In genomic region chr7:35505031-35505430, GRCh38 we compare ENCODE assay signal across 24 cellular contexts.
DNase-seq lines count a peak whose midpoint lies in the region; TF ChIP-seq lines count a peak whose summit lies in the region.
"Had no signal": no experiment of that assay in that cellular context is flagged by ENCODE, and none has a peak within 500 bp of the region (broad histone marks: within the 10 kb centered on the region; RNA-seq: fewer than 3 reads in every experiment).

No MANE protein-coding gene starts in this region.

- H3K23me2 ChIP-seq in H9 (ENCODE audit: insufficient read length, low read depth, low read length, poor library complexity, severe bottlenecking), result no peaks in the 10 kb centered on the region

- TF ChIP-seq CTCF in H9 (conservative IDR thresholded peaks at IDR 0.05) (no peak), endodermal cell (conservative IDR thresholded peaks at IDR 0.05) (no peak), prostate gland (IDR thresholded peaks at IDR 0.05) (no peak)

- H3K9me3 ChIP-seq in H9 (ENCODE audit: control insufficient read depth, low read depth, low read length) (no peaks in the 10 kb centered on the region), endodermal cell (ENCODE audit: control insufficient read depth, low read length) (no peaks in the 10 kb centered on the region), prostate gland (no peaks in the 10 kb centered on the region)
- H3K9me3 ChIP-seq: ascending aorta, colonic mucosa, neutrophil, SK-N-SH, tibial nerve had no signal

- no CpG with 5 or more reads among the region's 7 CpGs for WGBS in H9 (ENCODE audit: extremely low coverage, insufficient read length, low lambda C conversion rate)
- WGBS in endodermal cell (ENCODE audit: insufficient coverage in 1 of 2, insufficient read length in 1 of 2), 2 experiments, result 68 to 71% methylated on average over 4 to 7 of the region's 7 CpGs
- WGBS in prostate gland, result 51% methylated on average over 7 of the region's 7 CpGs

- peak overlapping the region; percentile 92 for H2AFZ ChIP-seq in H9 (ENCODE audit: low read length)

- no peak overlapping the region for H2AK5ac ChIP-seq in H9 (ENCODE audit: insufficient read length, low read length)

- H3K36me3 ChIP-seq in endodermal cell (ENCODE audit: control insufficient read depth, insufficient read depth, low read length) (no peaks in the 10 kb centered on the region), prostate gland (no peaks in the 10 kb centered on the region)
- H3K36me3 ChIP-seq: ascending aorta, colonic mucosa, neutrophil, tibial nerve had no signal

- no peak overlapping the region for H3K18ac ChIP-seq in H9 (ENCODE audit: insufficient read length, low read depth, low read length)

- no peak overlapping the region; a peak in 1 of 5 replicates for H3K4me3 Mint-ChIP-seq in H9
- H3K4me3 Mint-ChIP-seq in endodermal cell, result no peak overlapping the region

- no peak overlapping the region for H2BK5ac ChIP-seq in H9 (ENCODE audit: insufficient read length, low read length)

- no peaks in the 10 kb centered on the region; the same call in 1 of the 2 replicates for H3K27me3 Mint-ChIP-seq in H9 (ENCODE audit: low read depth)
- H3K27me3 Mint-ChIP-seq in endodermal cell (ENCODE audit: insufficient read depth), result peaks cover 2% of the 10 kb centered on the region

- no peaks in the 10 kb centered on the region for H3K79me1 ChIP-seq in H9 (ENCODE audit: insufficient read depth, low read depth, low read length, poor library complexity, severe bottlenecking)

- H3K23ac ChIP-seq in H9 (ENCODE audit: insufficient read length, low read depth, low read length), result no peak overlapping the region

- no peak overlapping the region for H3K27ac ChIP-seq in H9 (ENCODE audit: insufficient read length, low read depth, low read length)
- H3K27ac ChIP-seq in endodermal cell (ENCODE audit: low read depth, low read length), result peak overlapping the region; percentile 16
- H3K27ac ChIP-seq in prostate gland, result no peak overlapping the region
- H3K27ac ChIP-seq: ascending aorta, colonic mucosa, neutrophil, tibial nerve had no signal

- H3K9ac ChIP-seq in H9 (ENCODE audit: extremely low read depth, insufficient read length, low read length) (no peak overlapping the region), endodermal cell (ENCODE audit: extremely low read depth, low read length, poor library complexity, severe bottlenecking) (no peak overlapping the region)
- H3K9ac ChIP-seq: SK-N-SH had no signal

- no peak overlapping the region for H2BK15ac ChIP-seq in H9 (ENCODE audit: low read depth, low read length)

- H2BK20ac ChIP-seq in H9 (ENCODE audit: low read depth, low read length, poor library complexity, severe bottlenecking), result no peak overlapping the region

- H3K14ac ChIP-seq in H9 (ENCODE audit: insufficient read depth, low read length), result no peak overlapping the region

- H3K9me3 Mint-ChIP-seq in H9, result no peaks in the 10 kb centered on the region
- H3K9me3 Mint-ChIP-seq in endodermal cell, result no peaks in the 10 kb centered on the region

- H4K91ac ChIP-seq in H9 (ENCODE audit: insufficient read length, low read depth, low read length), result no peak overlapping the region

- no peak overlapping the region for H3K4ac ChIP-seq in H9 (ENCODE audit: low read depth, low read length)

- H3K4me1 Mint-ChIP-seq in H9, result peaks cover 23 to 24% of the 10 kb centered on the region in 2 experiments
- peaks cover 24% of the 10 kb centered on the region for H3K4me1 Mint-ChIP-seq in endodermal cell

- peaks cover 5% of the 10 kb centered on the region; the same call in 1 of the 2 replicates for H3K4me1 ChIP-seq in H9 (ENCODE audit: insufficient read depth, low read length)
- no peaks in the 10 kb centered on the region for H3K4me1 ChIP-seq in endodermal cell (ENCODE audit: control insufficient read depth, insufficient read depth, low read length)
- no peaks in the 10 kb centered on the region for H3K4me1 ChIP-seq in prostate gland (replicated peaks)
- H3K4me1 ChIP-seq: ascending aorta, colonic mucosa, tibial nerve had no signal

- no peak overlapping the region for H3K4me2 ChIP-seq in H9 (ENCODE audit: insufficient read depth, insufficient read length, low read length)
- H3K4me2 ChIP-seq: SK-N-SH had no signal

- H3K36me3 Mint-ChIP-seq in H9 (ENCODE audit: insufficient read depth in 1 of 3, low read depth in 3 of 3) (no peaks in the 10 kb centered on the region), endodermal cell (ENCODE audit: low read depth) (no peaks in the 10 kb centered on the region)

- no peak overlapping the region for H2BK12ac ChIP-seq in H9 (ENCODE audit: insufficient read length, low read depth, low read length)

- no peak overlapping the region for H2BK120ac ChIP-seq in H9 (ENCODE audit: low read depth, low read length, poor library complexity, severe bottlenecking)

- no peaks in the 10 kb centered on the region for H4K20me1 ChIP-seq in H9 (ENCODE audit: control insufficient read depth, insufficient read depth, insufficient read length)

- no peaks in the 10 kb centered on the region for H3K79me2 ChIP-seq in H9 (ENCODE audit: insufficient read depth, low read length)

- H3K27me3 ChIP-seq in H9 (ENCODE audit: insufficient read depth, low read length), result no peaks in the 10 kb centered on the region
- no peaks in the 10 kb centered on the region for H3K27me3 ChIP-seq in endodermal cell (ENCODE audit: control insufficient read depth, insufficient read depth, low read length, poor library complexity, severe bottlenecking)
- no peaks in the 10 kb centered on the region for H3K27me3 ChIP-seq in prostate gland (replicated peaks; ENCODE audit: insufficient read depth)
- H3K27me3 ChIP-seq: ascending aorta, colonic mucosa, neutrophil, tibial nerve had no signal

- H3K4me3 ChIP-seq in endodermal cell (ENCODE audit: low read length) (no peak overlapping the region), prostate gland (no peak overlapping the region)
- H3K4me3 ChIP-seq: ascending aorta, colonic mucosa, tibial nerve had no signal

- peak overlapping the region in 2 of 3 experiments; percentile 80 to 91; a peak in 4 of 7 replicates for H3K27ac Mint-ChIP-seq in H9
- H3K27ac Mint-ChIP-seq in endodermal cell, result peak overlapping the region; percentile 81

- H3K56ac ChIP-seq in H9 (ENCODE audit: insufficient read length, low read depth, low read length), result no peak overlapping the region

- no peak for TF ChIP-seq POLR2A in prostate gland (IDR thresholded peaks at IDR 0.05)

- intact Hi-C loops in prostate gland (cut with DNase I), result no loop called here

- H4K8ac ChIP-seq in H9 (replicated peaks; ENCODE audit: insufficient read length, low read depth, low read length), result no peak overlapping the region

- DNase-seq in H9 (peak; percentile 40), NCI-H146 (lab: John Stamatoyannopoulos, UW) (peak; percentile 63), endodermal cell (peak; percentile 50), prostate gland (ENCODE audit: low spot score) (peak; percentile 7), 8988T (no peak), LoVo (ENCODE audit: low spot score) (no peak), SHP77 treated with DMSO at 0.1 percent for 48 hours (lab: John Stamatoyannopoulos, UW) (no peak)
- DNase-seq: activated CD4-positive, alpha-beta T cell treated with anti-CD3 and anti-CD28 coated beads, Interleukin-2, amount 50 U/mL, for 4 hours; activated gamma-delta T cell treated with Interleukin-2 at 50 U/mL for 16 hours; activated T-cell treated with anti-CD3 and anti-CD28 coated beads, Interleukin-2, amount 50 U/mL, for 48 hours; C1 segment of cervical spinal cord; colonic mucosa; DMS53; effector CD4-positive, alpha-beta T cell; GDM1; HCEC 1CT; hippocampal formation; NCI-H1930; posterior cingulate gyrus; SK-N-SH; stimulated activated CD4-positive, alpha-beta T cell treated with anti-CD3 and anti-CD28 coated beads, Interleukin-4, amount 100 ng/mL, for 24 hours had no signal

- no peak overlapping the region for H4K5ac ChIP-seq in H9 (ENCODE audit: insufficient read length, low read depth, low read length)

- H3T11ph ChIP-seq in H9 (ENCODE audit: low read length), result no peak overlapping the region

Comparison
In these comparisons a context has a peak if more than half of its experiments do, and no peak if none do; other contexts are left out.
1. DNase-seq: peak in H9 (single experiment), NCI-H146 (single experiment), endodermal cell (single experiment) and prostate gland (single experiment); none in 8988T (single experiment), LoVo (single experiment) and SHP77 treated with DMSO at 0.1 percent for 48 hours (single experiment).